Comparison of ENCODE assay signal across 8 cellular contexts in genomic region chr19:18281082-18282020, GRCh38. TPM values are rescaled to one million over a fixed set of nuclear protein-coding genes. Genes with fewer than 3 reads are reported as not detected.
A peak's percentile ranks its signal among the peaks of the same experiment; 100 is the strongest.
DNase-seq lines count a peak whose midpoint lies in the region; TF ChIP-seq lines count a peak whose summit lies in the region.

JUND (minus strand) TSS chr19:18281622; CDS start chr19:18281484, 138 bp downstream.

- CTCF ChIA-PET in SK-N-SH (lab: Yijun Ruan, JAX): interaction anchor here (0.7 to 13.0 kb wide), 16 partner anchors 11 to 261 kb away, joined by 3 to 216 read pairs (median 32); partner anchors contain the start of genes LSM4, MPV17L2, RAB3A and SSBP4

- H3K4me2 ChIP-seq in SK-N-SH: peak within 1 kb of the TSS; percentile 94

- peak within 1 kb of the TSS; percentile 4; the same call in 1 of the 2 replicates for H2AFZ ChIP-seq in SK-N-SH (ENCODE audit: low read depth)

- POLR2A ChIA-PET in SK-N-SH (lab: Yijun Ruan, JAX): interaction anchor here (0.5 to 6.1 kb wide), 24 partner anchors 11 to 151 kb away, joined by 3 to 112 read pairs (median 4); partner anchors contain the start of genes LSM4, MPV17L2 and SSBP4

- peak within 1 kb of the TSS; percentile 98 for H3K27ac Mint-ChIP-seq in HFFc6

- H3K9me3 Mint-ChIP-seq in HFFc6: 0 out of 2 replicates have a peak, but pooled peaks cover 8% of the 10 kb centered on the region

- TF ChIP-seq EP300 in SK-N-SH (IDR thresholded peaks at IDR 0.05; ENCODE audit: borderline replicate concordance in 1 of 2, low read depth in 1 of 2, low read length in 1 of 2): 0 out of 4 replicates have a peak, but pooled peaks of 1 of the 2 experiments have one; percentile 4

- no peaks in the 10 kb centered on the region for H3K9me3 ChIP-seq in SK-N-SH

- peaks cover 39% of the 10 kb centered on the region for H4K20me1 ChIP-seq in SK-N-SH (ENCODE audit: insufficient read depth)

- peak within 1 kb of the TSS; percentile 95 for H3K4me3 Mint-ChIP-seq in HFFc6

- WGBS in SK-N-SH (ENCODE audit: low lambda C conversion rate): 2% methylated on average over 16 of the region's 138 CpGs

- peaks cover 48% of the 10 kb centered on the region for H3K79me2 ChIP-seq in SK-N-SH (ENCODE audit: insufficient read depth)

- H3F3A ChIP-seq in SK-N-SH (replicated peaks; ENCODE audit: insufficient read depth): peaks cover 24% of the 10 kb centered on the region

- TF ChIP-seq POLR2A in NB4 (IDR thresholded peaks at IDR 0.05; ENCODE audit: extremely low read depth, insufficient read length): peak; percentile 87

- DNase-seq in GM10266 (ENCODE audit: extremely low spot score) (peak; percentile 100), HFFc6 (peak; percentile 95), NB4 (ENCODE audit: low read depth) (peak; percentile 97), SK-N-SH (peak; percentile 95), germinal center (ENCODE audit: low spot score) (peak; percentile 96), nucleus accumbens (lab: John Stamatoyannopoulos, UW) (peak; percentile 80 to 100 (median 96)), superior temporal gyrus (ENCODE audit: extremely low spot score) (peak; percentile 96)
- DNase-seq in activated naive CD4-positive, alpha-beta T cell treated with anti-CD3 and anti-CD28 coated beads, Interleukin-2, amount 50 U/mL, for 16 hours: peak; percentile 96

- H3K27ac ChIP-seq in SK-N-SH (ENCODE audit: low read depth in 2 of 2, low read length in 1 of 2): peak within 1 kb of the TSS; percentile 99 to 100

- H3K9me2 ChIP-seq in SK-N-SH: no peaks in the 10 kb centered on the region

- H3K4me1 Mint-ChIP-seq in HFFc6 (ENCODE audit: low read depth): peaks cover 38% of the 10 kb centered on the region

- H3K4me1 ChIP-seq in SK-N-SH (ENCODE audit: control insufficient read depth in 1 of 2, insufficient read depth in 2 of 2, low read depth in 1 of 2, low read length in 1 of 2): peaks cover 9 to 16% of the 10 kb centered on the region in 2 experiments; a peak in 3 of 4 replicates

- H3K27me3 ChIP-seq in SK-N-SH (ENCODE audit: insufficient read depth): no peaks in the 10 kb centered on the region

- TF ChIP-seq CTCF in GM10266 (IDR thresholded peaks at IDR 0.05; ENCODE audit: control insufficient read depth, insufficient read depth, low read depth, missing control alignments) (peak; percentile 21), HFFc6 (IDR thresholded peaks at IDR 0.05) (peak; percentile 32; the same call in 1 of the 2 replicates), NB4 (IDR thresholded peaks at IDR 0.05; ENCODE audit: low read depth, low read length) (no peak), SK-N-SH (IDR thresholded peaks at IDR 0.05) (0 out of 2 replicates have a peak, but pooled peaks have one; percentile 5)

- H3K9ac ChIP-seq in SK-N-SH: peak within 1 kb of the TSS; percentile 98

- H3K36me3 Mint-ChIP-seq in HFFc6 (ENCODE audit: low read depth): peaks cover 24% of the 10 kb centered on the region

- TF ChIP-seq RAD21 in SK-N-SH (IDR thresholded peaks at IDR 0.05; ENCODE audit: low read length): no peak

- H3K27me3 Mint-ChIP-seq in HFFc6 (ENCODE audit: insufficient read depth): peaks cover 33% of the 10 kb centered on the region

- peak within 1 kb of the TSS; percentile 74 for H3K4me3 ChIP-seq in NB4 (ENCODE audit: low read depth, low read length)
- peak within 1 kb of the TSS; percentile 74 to 92 for H3K4me3 ChIP-seq in SK-N-SH (ENCODE audit: low read depth in 2 of 2, low read length in 1 of 2)

- peaks cover 4 to 17% of the 10 kb centered on the region in 2 experiments for H3K36me3 ChIP-seq in SK-N-SH (replicated peaks in 1 of 2; ENCODE audit: control insufficient read depth in 1 of 2, insufficient read depth in 2 of 2, low read length in 1 of 2)

TF ChIP-seq in SK-N-SH, 30 proteins besides CTCF, POLR2A, EP300 and RAD21 (continues in another document):
- TF ChIP-seq RCOR1 (IDR thresholded peaks at IDR 0.05; ENCODE audit: low read length): no peak
- TF ChIP-seq ELF1 (IDR thresholded peaks at IDR 0.05): no peak
- no peak; the same call in 1 of the 2 replicates for TF ChIP-seq FOSL2 (IDR thresholded peaks at IDR 0.05; ENCODE audit: borderline replicate concordance, low read depth)
- no peak for TF ChIP-seq USF1 (IDR thresholded peaks at IDR 0.05; ENCODE audit: borderline replicate concordance, low read depth)
- no peak; the same call in 1 of the 2 replicates for TF ChIP-seq GABPA (IDR thresholded peaks at IDR 0.05; ENCODE audit: low read depth)
- TF ChIP-seq FOXJ3 (CRISPR knock-in tag; IDR thresholded peaks at IDR 0.05): no peak; the same call in 1 of the 2 replicates
- TF ChIP-seq ZBTB33 (IDR thresholded peaks at IDR 0.05; ENCODE audit: borderline replicate concordance, low read depth): no peak
- no peak for TF ChIP-seq REST (IDR thresholded peaks at IDR 0.05; ENCODE audit: low read depth, low read length)
- TF ChIP-seq MXI1 (IDR thresholded peaks at IDR 0.05; ENCODE audit: low read depth, low read length): peak; percentile 76
- peak; percentile 88 for TF ChIP-seq TAF1 (IDR thresholded peaks at IDR 0.05; ENCODE audit: borderline replicate concordance, low read depth, low read length)
- TF ChIP-seq SIN3A (IDR thresholded peaks at IDR 0.05; ENCODE audit: borderline replicate concordance, low read depth, low read length): peak; percentile 17; the same call in 1 of the 2 replicates
- TF ChIP-seq FOXM1 (IDR thresholded peaks at IDR 0.05; ENCODE audit: low read depth): no peak
- no peak for TF ChIP-seq RXRA (IDR thresholded peaks at IDR 0.05; ENCODE audit: borderline replicate concordance, low read depth)
- peak; percentile 56 for TF ChIP-seq NRF1 (IDR thresholded peaks at IDR 0.05; ENCODE audit: low read depth, low read length)
- TF ChIP-seq USF2 (IDR thresholded peaks at IDR 0.05; ENCODE audit: borderline replicate concordance, low read depth, low read length): no peak
- TF ChIP-seq TCF12 (IDR thresholded peaks at IDR 0.05): no peak
- TF ChIP-seq EZH2phosphoT487 (IDR thresholded peaks at IDR 0.05; ENCODE audit: borderline replicate concordance, low read depth): no peak
- no peak for TF ChIP-seq SMC3 (IDR thresholded peaks at IDR 0.05; ENCODE audit: low read depth, low read length)
- TF ChIP-seq JUND (IDR thresholded peaks at IDR 0.05): no peak

RNA-seq across cellular contexts. Expression of gene JUND, which starts in this region (rescaled TPM):
- total RNA-seq in HFFc6 (2021; fragmentation: NEBNext Ultra II Directional; extraction: Animal tissue kit (Norgen Biotek cat#: 25700)): 10 to 100 TPM; 70.3 to 99.9 (median 91.7) TPM
- polyA plus RNA-seq in SK-N-SH (2012; rRNA removed): 92.5 and 115 TPM in 2 replicates
- polyA plus RNA-seq in SK-N-SH (2012; cell fraction: cytosol; rRNA removed): 55.4 and 101 TPM in 2 replicates
- 125 and 131 TPM in 2 replicates for polyA plus RNA-seq in SK-N-SH (2012; cell fraction: nucleus; rRNA removed)

Comparison
In these comparisons a context has a peak if more than half of its experiments do, and no peak if none do; other contexts are left out.
1. Peak in every context shown above with its lines: DNase-seq, H3K4me3 ChIP-seq and H3K27ac ChIP-seq.